In genomic region chr4:1623821-1624518, GRCh38 we compare ENCODE assay signal across 7 cellular contexts.
"Had no signal": no experiment of that assay in that cellular context is flagged by ENCODE, and none has a peak within 500 bp of the region (broad histone marks: within the 10 kb centered on the region; RNA-seq: fewer than 3 reads in every experiment).

No MANE protein-coding gene starts in this region.

- DNase-seq: HCEC 1CT, HFFc6, IMR-90, Kasumi-1, KG1 had no signal

- H3K4me1 Mint-ChIP-seq: GM23338 had no signal

- H3K27ac Mint-ChIP-seq: GM23338, HFFc6 had no signal

- H3K4me2 ChIP-seq: GM23338 had no signal

- H3K4me3 ChIP-seq: GM23338, K562 had no signal

- H3K4me3 Mint-ChIP-seq: GM23338, HFFc6 had no signal

- H2AFZ ChIP-seq: GM23338 had no signal

- ATAC-seq: GM23338, K562 had no signal
